Comparison of ENCODE assay signal across 23 cellular contexts in the genomic region with DNA sequence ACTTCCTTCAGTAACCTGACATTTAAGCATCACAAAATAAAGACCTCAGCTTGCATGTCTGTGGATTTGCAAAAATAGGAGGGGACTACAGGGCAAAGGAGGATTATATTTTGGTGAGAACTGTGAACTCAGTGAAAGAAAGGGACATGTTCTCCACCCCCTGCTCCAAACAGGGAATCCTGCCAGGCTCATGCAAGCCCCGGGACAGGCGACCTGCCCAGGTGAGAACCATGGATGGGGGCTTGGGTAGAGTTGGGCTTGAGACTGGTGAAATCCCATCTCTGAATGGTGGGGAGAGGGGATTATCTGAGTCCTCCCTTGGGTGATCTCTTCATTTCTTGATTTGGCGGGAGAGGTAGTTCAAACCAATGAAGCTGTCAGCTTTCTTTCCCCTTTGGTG.
DNase-seq lines count a peak whose midpoint lies in the region; ATAC-seq and TF ChIP-seq lines count a peak whose summit lies in the region.
"Had no signal": no experiment of that assay in that cellular context is flagged by ENCODE, and none has a peak within 500 bp of the region (broad histone marks: within the 10 kb centered on the region; RNA-seq: fewer than 3 reads in every experiment).

No MANE protein-coding gene starts in this region.

- CTCF ChIA-PET in CD4-positive, alpha-beta T cell (lab: Charles Lee) = no interaction called here

- DNase-seq in right atrium auricular region (ENCODE audit: low spot score) (peak; percentile 49), heart left ventricle (no peak), nephron progenitor cell (no peak), gastrocnemius medialis (no peak)
- DNase-seq in CD4-positive, alpha-beta T cell = no peak
- DNase-seq: AML-193; CD4-positive, alpha-beta memory T cell; CD8-positive, alpha-beta memory T cell; COR-L47; DMS 273 treated with DMSO at 0.1 percent for 48 hours; DMS153; DMS53; DMS79; DND-41; EL; GDM1 had no signal

- H3K36me3 ChIP-seq in right atrium auricular region (no peaks in the 10 kb centered on the region), heart left ventricle (no peaks in the 10 kb centered on the region), gastrocnemius medialis (no peaks in the 10 kb centered on the region)
- H3K36me3 ChIP-seq: BLaER1 treated with 17β-estradiol and CSF1 and Interleukin-3, amounts not matched to agents 10 nM and 100 nM had no signal

- no peaks in the 10 kb centered on the region for H3K27me3 Mint-ChIP-seq in CD4-positive, alpha-beta T cell
- peaks cover 9% of the 10 kb centered on the region for H3K27me3 Mint-ChIP-seq in nephron progenitor cell (ENCODE audit: low read depth, poor library complexity)
- H3K27me3 Mint-ChIP-seq: CD4-positive, alpha-beta memory T cell had no signal

- H3K4me1 ChIP-seq in right atrium auricular region (no peaks in the 10 kb centered on the region), heart left ventricle (peaks cover 0 to 11% (median 0%) of the 10 kb centered on the region in 12 donors), gastrocnemius medialis (peaks cover 0 to 16% of the 10 kb centered on the region in 2 donors)

- no peak overlapping the region for H3K4me3 Mint-ChIP-seq in CD4-positive, alpha-beta T cell
- no peak overlapping the region for H3K4me3 Mint-ChIP-seq in nephron progenitor cell
- H3K4me3 Mint-ChIP-seq: B cell; CD4-positive, alpha-beta memory T cell; CD8-positive, alpha-beta memory T cell had no signal

- H3K4me3 ChIP-seq in right atrium auricular region = no peak overlapping the region
- no peak overlapping the region for H3K4me3 ChIP-seq in heart left ventricle
- no peak overlapping the region for H3K4me3 ChIP-seq in gastrocnemius medialis
- H3K4me3 ChIP-seq: A549; BLaER1 treated with 17β-estradiol and CSF1 and Interleukin-3, amounts not matched to agents 10 nM and 100 nM; GM12878 had no signal

- in situ Hi-C loops in gastrocnemius medialis (cut with MboI; ENCODE audit: low sequenced_read_pairs in 4 of 4) = no loop called here

- no peaks in the 10 kb centered on the region for H3K9me3 Mint-ChIP-seq in CD4-positive, alpha-beta T cell
- H3K9me3 Mint-ChIP-seq in nephron progenitor cell = no peaks in the 10 kb centered on the region
- H3K9me3 Mint-ChIP-seq: CD4-positive, alpha-beta memory T cell; CD8-positive, alpha-beta memory T cell had no signal

- intact Hi-C loops in heart left ventricle (cut with DNase I) (no loop called here), gastrocnemius medialis (cut with DNase I; ENCODE audit: low total_unique reads) (no loop called here)
- intact Hi-C loops in CD4-positive, alpha-beta T cell (cut with DNase I, micrococcal nuclease) = no loop called here

- ATAC-seq in heart left ventricle (no peak), HG02798 (IDR thresholded peaks at IDR 0.05; ENCODE audit: poor library complexity, unreplicated experiment) (no peak), gastrocnemius medialis (no peak)
- no peak for ATAC-seq in CD4-positive, alpha-beta T cell (ENCODE audit: poor library complexity)
- ATAC-seq: A549, GM12878 had no signal

- no peaks in the 10 kb centered on the region for H3K36me3 Mint-ChIP-seq in CD4-positive, alpha-beta T cell (ENCODE audit: low read depth)
- no peaks in the 10 kb centered on the region for H3K36me3 Mint-ChIP-seq in nephron progenitor cell (ENCODE audit: low read depth)

- 75 to 92% (median 87%) methylated on average over 3 of the region's 3 CpGs for WGBS in heart left ventricle, 4 donors

- TF ChIP-seq CTCF in right atrium auricular region (IDR thresholded peaks at IDR 0.05) = no peak
- TF ChIP-seq CTCF in heart left ventricle (IDR thresholded peaks at IDR 0.05) = no peak
- no peak for TF ChIP-seq CTCF in CD4-positive, alpha-beta T cell (IDR thresholded peaks at IDR 0.05)
- TF ChIP-seq CTCF in nephron progenitor cell (IDR thresholded peaks at IDR 0.05) = no peak
- no peak for TF ChIP-seq CTCF in gastrocnemius medialis (IDR thresholded peaks at IDR 0.05 in 4 of 5, conservative IDR thresholded peaks at IDR 0.05 in 1 of 5)

- POLR2A ChIA-PET in CD4-positive, alpha-beta T cell (lab: Charles Lee) = no interaction called here

- no peaks in the 10 kb centered on the region for H3K9me3 ChIP-seq in right atrium auricular region
- H3K9me3 ChIP-seq in heart left ventricle = no peaks in the 10 kb centered on the region
- H3K9me3 ChIP-seq in CD4-positive, alpha-beta T cell (ENCODE audit: control insufficient read depth, low read length) = no peaks in the 10 kb centered on the region
- H3K9me3 ChIP-seq in gastrocnemius medialis = no peaks in the 10 kb centered on the region
- H3K9me3 ChIP-seq: A549 had no signal

- TF ChIP-seq POLR2A in heart left ventricle (IDR thresholded peaks at IDR 0.05) (no peak), gastrocnemius medialis (IDR thresholded peaks at IDR 0.05) (no peak)

- H3K27me3 ChIP-seq in right atrium auricular region = no peaks in the 10 kb centered on the region
- H3K27me3 ChIP-seq in heart left ventricle = no peaks in the 10 kb centered on the region
- H3K27me3 ChIP-seq in CD4-positive, alpha-beta T cell (ENCODE audit: control insufficient read depth, insufficient read depth, low read length) = no peaks in the 10 kb centered on the region
- no peaks in the 10 kb centered on the region for H3K27me3 ChIP-seq in gastrocnemius medialis
- H3K27me3 ChIP-seq: BLaER1 treated with 17β-estradiol and CSF1 and Interleukin-3, amounts not matched to agents 10 nM and 100 nM had no signal

- H3K27ac Mint-ChIP-seq in CD4-positive, alpha-beta T cell = peak overlapping the region; percentile 54
- H3K27ac Mint-ChIP-seq in nephron progenitor cell = peak overlapping the region; percentile 8
- H3K27ac Mint-ChIP-seq: B cell had no signal

- H3K4me1 Mint-ChIP-seq in CD4-positive, alpha-beta T cell (ENCODE audit: low read depth) = peaks cover 39% of the 10 kb centered on the region
- peaks cover 46% of the 10 kb centered on the region for H3K4me1 Mint-ChIP-seq in nephron progenitor cell
- H3K4me1 Mint-ChIP-seq: B cell had no signal

- H3K27ac ChIP-seq in right atrium auricular region (no peak overlapping the region), heart left ventricle (no peak overlapping the region), gastrocnemius medialis (no peak overlapping the region)
- no peak overlapping the region for H3K27ac ChIP-seq in CD4-positive, alpha-beta T cell (ENCODE audit: low read depth, low read length)
- H3K27ac ChIP-seq: 22Rv1; BLaER1 treated with 17β-estradiol and CSF1 and Interleukin-3, amounts not matched to agents 10 nM and 100 nM; C4-2B had no signal
